ENCODE assay signal across 8 cellular contexts in the genomic region with DNA sequence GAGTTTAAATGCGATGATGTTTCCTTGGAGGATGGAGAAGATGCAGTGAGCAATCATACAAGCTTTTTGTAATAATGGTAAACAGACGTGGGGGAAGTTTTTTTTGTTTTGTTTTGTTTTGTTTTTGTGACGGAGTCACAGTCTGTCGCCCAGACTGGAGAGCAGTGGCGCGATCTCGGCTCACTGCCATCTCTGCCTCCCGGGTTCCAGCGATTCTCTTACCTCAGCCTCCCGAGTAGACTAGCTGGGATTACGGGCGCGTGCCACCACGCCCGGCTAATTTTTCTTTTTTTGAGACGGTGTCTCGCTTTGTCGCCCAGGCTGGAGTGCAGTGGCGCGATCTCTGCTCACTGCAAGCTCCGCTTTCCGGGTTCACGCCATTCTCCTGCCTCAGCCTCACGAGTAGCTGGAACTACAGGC. TPM values are rescaled to one million over a fixed set of nuclear protein-coding genes. Genes with fewer than 3 reads are reported as not detected.
DNase-seq lines count a peak whose midpoint lies in the region; ATAC-seq and TF ChIP-seq lines count a peak whose summit lies in the region.
"Not testable (repeated sequence)": the region's sequence is repeated elsewhere in the genome, so short reads cannot be mapped to it uniquely, and the experiment has no call there.

No MANE protein-coding gene starts in this region.

- ATAC-seq in HG03280 (IDR thresholded peaks at IDR 0.05; ENCODE audit: unreplicated experiment) = peak; percentile 5
- ATAC-seq in activated T-cell treated with anti-CD3 and anti-CD28 coated beads, Interleukin-2, amount 50 U/mL, for 72 hours (replicated peaks in 1 of 2) = not testable (repeated sequence)

- not testable (repeated sequence) for TF ChIP-seq CTCF in RWPE1 (conservative IDR thresholded peaks at IDR 0.05; ENCODE audit: low read depth); neural progenitor cell (IDR thresholded peaks at IDR 0.05)

- peak overlapping the region; percentile 83 for H3K27ac ChIP-seq in RWPE1
- not testable (repeated sequence) for H3K27ac ChIP-seq in iPS DF 6.9 (ENCODE audit: low read length)
- peak overlapping the region; percentile 85 for H3K27ac ChIP-seq in neural progenitor cell
- peak overlapping the region; percentile 84 for H3K27ac ChIP-seq in substantia nigra (ENCODE audit: low read depth, low read length, poor library complexity, severe bottlenecking)

- H3K9me3 Mint-ChIP-seq in activated T-cell treated with anti-CD3 and anti-CD28 coated beads, Interleukin-2, amount 50 U/mL, for 72 hours; dendritic cell treated with granulocyte-macrophage colony-stimulating factor and Interleukin-4, amounts not matched to agents 40 ng/mL and 50 ng/mL, for 4 days; neural progenitor cell: not testable (repeated sequence)

- H3K4me3 Mint-ChIP-seq in activated T-cell treated with anti-CD3 and anti-CD28 coated beads, Interleukin-2, amount 50 U/mL, for 72 hours = peak overlapping the region; percentile 95 to 98
- peak overlapping the region; percentile 97 for H3K4me3 Mint-ChIP-seq in dendritic cell treated with granulocyte-macrophage colony-stimulating factor and Interleukin-4, amounts not matched to agents 40 ng/mL and 50 ng/mL, for 4 days
- peak overlapping the region; percentile 96 for H3K4me3 Mint-ChIP-seq in neural progenitor cell

- not testable (repeated sequence) for H3K27me3 Mint-ChIP-seq in activated T-cell treated with anti-CD3 and anti-CD28 coated beads, Interleukin-2, amount 50 U/mL, for 72 hours (ENCODE audit: low read depth); dendritic cell treated with granulocyte-macrophage colony-stimulating factor and Interleukin-4, amounts not matched to agents 40 ng/mL and 50 ng/mL, for 4 days; neural progenitor cell (ENCODE audit: insufficient read depth, low read depth)

- H3K27ac Mint-ChIP-seq in activated T-cell treated with anti-CD3 and anti-CD28 coated beads, Interleukin-2, amount 50 U/mL, for 72 hours = peak overlapping the region; percentile 100
- H3K27ac Mint-ChIP-seq in dendritic cell treated with granulocyte-macrophage colony-stimulating factor and Interleukin-4, amounts not matched to agents 40 ng/mL and 50 ng/mL, for 4 days = peak overlapping the region; percentile 98
- peak overlapping the region; percentile 100 for H3K27ac Mint-ChIP-seq in neural progenitor cell

- POLR2A ChIA-PET in RWPE1 (lab: Yijun Ruan, JAX; ENCODE audit: low non-redundant PET) = not testable (repeated sequence)

- intact Hi-C loops in dendritic cell treated with granulocyte-macrophage colony-stimulating factor and Interleukin-4, amounts not matched to agents 40 ng/mL and 50 ng/mL, for 4 days (cut with micrococcal nuclease) = not testable (repeated sequence)

- not testable (repeated sequence) for H3K36me3 ChIP-seq in iPS DF 6.9 (ENCODE audit: control insufficient read depth, insufficient read depth, low read length)
- H3K36me3 ChIP-seq in neural progenitor cell = peaks cover 25% of the 10 kb centered on the region

- DNase-seq in DMS53 (lab: John Stamatoyannopoulos, UW) (peak; percentile 43), neural progenitor cell (ENCODE audit: low spot score) (peak; percentile 26), substantia nigra (lab: John Stamatoyannopoulos, UW) (peak in 16 of 49 donors; percentile 0 to 33 (median 7))
- DNase-seq in RWPE1 (ENCODE audit: low spot score); iPS DF 6.9 (ENCODE audit: low read depth, low spot score): not testable (repeated sequence)
- DNase-seq in activated T-cell treated with anti-CD3 and anti-CD28 coated beads, Interleukin-2, amount 50 U/mL, for 72 hours = peak; percentile 25 to 29

- peaks cover 79% of the 10 kb centered on the region for H3K79me2 ChIP-seq in neural progenitor cell (ENCODE audit: low read depth)

- H3K9ac ChIP-seq in neural progenitor cell = peak overlapping the region; percentile 95

- not testable (repeated sequence) for H3K9me3 ChIP-seq in iPS DF 6.9 (ENCODE audit: control insufficient read depth, insufficient read depth, low read length); neural progenitor cell (ENCODE audit: low read depth)

- not testable (repeated sequence) for H2AFZ ChIP-seq in neural progenitor cell (replicated peaks)

- peaks cover 23 to 42% of the 10 kb centered on the region in 2 donors for H3K36me3 Mint-ChIP-seq in activated T-cell treated with anti-CD3 and anti-CD28 coated beads, Interleukin-2, amount 50 U/mL, for 72 hours (ENCODE audit: insufficient read depth in 2 of 2)
- H3K36me3 Mint-ChIP-seq in dendritic cell treated with granulocyte-macrophage colony-stimulating factor and Interleukin-4, amounts not matched to agents 40 ng/mL and 50 ng/mL, for 4 days (ENCODE audit: low read depth) = peaks cover 69% of the 10 kb centered on the region
- H3K36me3 Mint-ChIP-seq in neural progenitor cell = peaks cover 24% of the 10 kb centered on the region

- WGBS in iPS DF 6.9 (ENCODE audit: insufficient coverage, insufficient read length) = no CpG with 5 or more reads among the region's 24 CpGs

- H3K4me3 ChIP-seq in iPS DF 6.9 (ENCODE audit: low read length) = peak overlapping the region; percentile 99
- peak overlapping the region; percentile 87 for H3K4me3 ChIP-seq in neural progenitor cell

- not testable (repeated sequence) for H3K4me1 ChIP-seq in iPS DF 6.9 (ENCODE audit: control insufficient read depth, insufficient read depth, low read length)
- H3K4me1 ChIP-seq in neural progenitor cell = peaks cover 29% of the 10 kb centered on the region

- peak overlapping the region; percentile 98 for H3K4me2 ChIP-seq in neural progenitor cell

- H4K20me1 ChIP-seq in neural progenitor cell (ENCODE audit: low read depth) = peaks cover 48% of the 10 kb centered on the region

- H3F3A ChIP-seq in neural progenitor cell (ENCODE audit: low read depth) = peaks cover 41% of the 10 kb centered on the region

- not testable (repeated sequence) for H3K27me3 ChIP-seq in iPS DF 6.9 (ENCODE audit: control insufficient read depth, insufficient read depth, low read length); neural progenitor cell

- CTCF ChIA-PET in RWPE1 (lab: Yijun Ruan, JAX) = not testable (repeated sequence)

- H3K4me1 Mint-ChIP-seq in activated T-cell treated with anti-CD3 and anti-CD28 coated beads, Interleukin-2, amount 50 U/mL, for 72 hours (ENCODE audit: low read depth) = peaks cover 73% of the 10 kb centered on the region
- peaks cover 44% of the 10 kb centered on the region for H3K4me1 Mint-ChIP-seq in dendritic cell treated with granulocyte-macrophage colony-stimulating factor and Interleukin-4, amounts not matched to agents 40 ng/mL and 50 ng/mL, for 4 days (ENCODE audit: low read depth)
- peaks cover 36% of the 10 kb centered on the region for H3K4me1 Mint-ChIP-seq in neural progenitor cell

RNA-seq across cellular contexts. Expression of a gene that starts 0.8 kb away (rescaled TPM):
- total RNA-seq in activated T-cell treated with anti-CD3 and anti-CD28 coated beads, Interleukin-2, amount 50 U/mL, for 72 hours = 100 to 1,000 TPM; 302 to 309 TPM
- total RNA-seq in neural progenitor cell (ENCODE audit: low replicate concordance) = 188 and 314 TPM in 2 replicates

RNA-seq across cellular contexts. Expression of a gene that starts 1.1 kb away (rescaled TPM):
- total RNA-seq in activated T-cell treated with anti-CD3 and anti-CD28 coated beads, Interleukin-2, amount 50 U/mL, for 72 hours = 10 to 100 TPM; 30.2 to 53.4 TPM
- total RNA-seq in neural progenitor cell (ENCODE audit: low replicate concordance) = 62.4 and 79.8 TPM in 2 replicates
